9 cellular contexts compared by ENCODE assay signal in genomic region chr6:91476000-91476399, GRCh38.
DNase-seq lines count a peak whose midpoint lies in the region; ATAC-seq, FAIRE-seq and TF ChIP-seq lines count a peak whose summit lies in the region.
"Had no signal": no experiment of that assay in that cellular context is flagged by ENCODE, and none has a peak within 500 bp of the region (broad histone marks: within the 10 kb centered on the region; RNA-seq: fewer than 3 reads in every experiment).

No MANE protein-coding gene starts in this region.

- TF ChIP-seq EP300 in A549 (IDR thresholded peaks at IDR 0.05): no peak

- POLR2A ChIA-PET in A549 (lab: Yijun Ruan, JAX): no interaction called here

- 0 out of 3 replicates have a peak overlapping the region, but pooled peaks have one; percentile 17 for H3K4me2 ChIP-seq in A549

- H3K36me3 ChIP-seq in adipocyte (ENCODE audit: control insufficient read depth, insufficient read depth, low read length, severe bottlenecking) (no peaks in the 10 kb centered on the region), mucosa of descending colon (ENCODE audit: low read depth) (no peaks in the 10 kb centered on the region)

- no peak for ATAC-seq in A549
- ATAC-seq in GM19395 (IDR thresholded peaks at IDR 0.05; ENCODE audit: unreplicated experiment): peak; percentile 76
- ATAC-seq in HG03575 (IDR thresholded peaks at IDR 0.05; ENCODE audit: extremely low read depth, insufficient number of reproducible peaks, low FRiP score, unreplicated experiment): peak; percentile 33
- peak; percentile 87 for ATAC-seq in mucosa of descending colon

- no peak for FAIRE-seq in A549 (lab: Jason Lieb, UNC)

- no peaks in the 10 kb centered on the region; the same call in 2 of the 3 replicates for H3K4me1 ChIP-seq in A549
- H3K4me1 ChIP-seq in adipocyte (ENCODE audit: control insufficient read depth, insufficient read depth, low read length): peaks cover 3% of the 10 kb centered on the region
- peaks cover 8% of the 10 kb centered on the region for H3K4me1 ChIP-seq in mucosa of descending colon (ENCODE audit: low read depth)

- CTCF ChIA-PET in A549 (lab: Yijun Ruan, JAX): no interaction called here

- H3K4me3 ChIP-seq in A549: no peak overlapping the region
- H3K4me3 ChIP-seq in adipocyte (ENCODE audit: low read length): no peak overlapping the region
- H3K4me3 ChIP-seq in mucosa of descending colon: no peak overlapping the region

- intact Hi-C loops in mucosa of descending colon (cut with DNase I, micrococcal nuclease): no loop called here

- H3K9me3 ChIP-seq in A549 (no peaks in the 10 kb centered on the region), adipocyte (ENCODE audit: control insufficient read depth, low read length) (no peaks in the 10 kb centered on the region), mucosa of descending colon (no peaks in the 10 kb centered on the region)

- WGBS in A549 (ENCODE audit: missing lambda C conversion rate): 31% methylated on average over 2 of the region's 2 CpGs

- TF ChIP-seq CTCF in A549 (IDR thresholded peaks at IDR 0.05) (no peak), mucosa of descending colon (IDR thresholded peaks at IDR 0.05) (no peak)

- no peak overlapping the region for H3K9ac ChIP-seq in adipocyte (ENCODE audit: low read length)

- no peak for TF ChIP-seq POLR2A in A549 (IDR thresholded peaks at IDR 0.05; ENCODE audit: low read length)

- peak in 1 of 2 experiments; percentile 35 for DNase-seq in A549 (ENCODE audit: low read depth in 1 of 2, low spot score in 1 of 2)
- DNase-seq in adipocyte (ENCODE audit: low read depth): peak; percentile 62
- peak in 1 of 3 donors; percentile 25 for DNase-seq in mucosa of descending colon
- no peak for DNase-seq in NCI-H128 (lab: John Stamatoyannopoulos, UW; ENCODE audit: unreplicated experiment)
- no peak for DNase-seq in amniotic stem cell (lab: John Stamatoyannopoulos, UW)
- no peak for DNase-seq in NCI-H2081 treated with DMSO at 0.1 percent for 48 hours (lab: John Stamatoyannopoulos, UW)
- DNase-seq: activated B cell treated with CpG ODN at 0.5 μM for 24 hours had no signal

- H3K27me3 ChIP-seq in adipocyte (replicated peaks; ENCODE audit: control insufficient read depth, insufficient read depth, low read length): no peaks in the 10 kb centered on the region

- no peak overlapping the region for H3K27ac ChIP-seq in A549

- TF ChIP-seq RAD21 in A549 (conservative IDR thresholded peaks at IDR 0.05 in 1 of 2, IDR thresholded peaks at IDR 0.05 in 1 of 2): no peak

TF ChIP-seq in A549, 52 proteins besides CTCF, POLR2A, EP300 and RAD21:
- TF ChIP-seq ZC3H11A (IDR thresholded peaks at IDR 0.05) (no peak), RNF2 (IDR thresholded peaks at IDR 0.05; ENCODE audit: borderline replicate concordance, low read depth) (no peak), HES2 (IDR thresholded peaks at IDR 0.05) (no peak), MAFK (IDR thresholded peaks at IDR 0.05; ENCODE audit: partially characterized antibody) (peak; percentile 89), PBX3 (IDR thresholded peaks at IDR 0.05) (no peak), TFCP2L1 (CRISPR knock-in tag; IDR thresholded peaks at IDR 0.05) (no peak)
- TF ChIP-seq, protein P1, sequence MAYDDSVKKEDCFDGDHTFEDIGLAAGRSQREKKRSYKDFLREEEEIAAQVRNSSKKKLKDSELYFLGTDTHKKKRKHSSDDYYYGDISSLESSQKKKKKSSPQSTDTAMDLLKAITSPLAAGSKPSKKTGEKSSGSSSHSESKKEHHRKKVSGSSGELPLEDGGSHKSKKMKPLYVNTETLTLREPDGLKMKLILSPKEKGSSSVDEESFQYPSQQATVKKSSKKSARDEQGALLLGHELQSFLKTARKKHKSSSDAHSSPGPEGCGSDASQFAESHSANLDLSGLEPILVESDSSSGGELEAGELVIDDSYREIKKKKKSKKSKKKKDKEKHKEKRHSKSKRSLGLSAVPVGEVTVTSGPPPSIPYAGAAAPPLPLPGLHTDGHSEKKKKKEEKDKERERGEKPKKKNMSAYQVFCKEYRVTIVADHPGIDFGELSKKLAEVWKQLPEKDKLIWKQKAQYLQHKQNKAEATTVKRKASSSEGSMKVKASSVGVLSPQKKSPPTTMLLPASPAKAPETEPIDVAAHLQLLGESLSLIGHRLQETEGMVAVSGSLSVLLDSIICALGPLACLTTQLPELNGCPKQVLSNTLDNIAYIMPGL (CRISPR knock-in tag; IDR thresholded peaks at IDR 0.05; ENCODE audit: borderline replicate concordance): no peak

Comparison
In these comparisons a context has a peak if more than half of its experiments do, and no peak if none do; other contexts are left out.
1. ATAC-seq: peak in GM19395 (single experiment), HG03575 (single experiment) and mucosa of descending colon (single experiment); none in A549 (0 of 2).